Comparison of ENCODE assay signal across 10 cellular contexts in the genomic region with DNA sequence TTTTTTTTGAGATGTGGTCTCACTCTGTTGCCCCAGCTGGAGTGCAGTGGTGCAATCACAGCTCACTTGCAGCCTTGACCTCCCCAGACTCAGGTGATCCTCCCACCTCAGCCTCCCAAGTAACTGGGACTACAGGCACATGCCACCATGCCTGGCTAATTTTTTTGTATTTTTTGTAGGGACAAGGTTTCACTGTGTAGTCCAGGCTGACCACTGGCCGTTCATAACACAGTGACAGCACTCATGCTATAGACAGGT. TPM values are rescaled to one million over a fixed set of nuclear protein-coding genes. Genes with fewer than 3 reads are reported as not detected.
DNase-seq lines count a peak whose midpoint lies in the region; ATAC-seq and TF ChIP-seq lines count a peak whose summit lies in the region.
"Not testable (repeated sequence)": the region's sequence is repeated elsewhere in the genome, so short reads cannot be mapped to it uniquely, and the experiment has no call there.
"Had no signal": no experiment of that assay in that cellular context is flagged by ENCODE, and none has a peak within 500 bp of the region (broad histone marks: within the 10 kb centered on the region; RNA-seq: fewer than 3 reads in every experiment).

No MANE protein-coding gene starts in this region.

- H3K4me1 ChIP-seq in right lobe of liver; rectal smooth muscle tissue (ENCODE audit: control insufficient read depth, insufficient read depth, low read length): not testable (repeated sequence)
- peaks cover 38% of the 10 kb centered on the region for H3K4me1 ChIP-seq in thymus (ENCODE audit: control insufficient read depth, insufficient read depth, low read length)

- intact Hi-C loops in CD4-positive, alpha-beta T cell (cut with DNase I, micrococcal nuclease) = loop anchor here (5.0 to 10.0 kb wide), 2 partner anchors 64 to 126 kb away; no protein-coding TSS in a partner anchor
- intact Hi-C loops in right lobe of liver (cut with DNase I) = not testable (repeated sequence)

- peak overlapping the region; percentile 94 for H3K27ac ChIP-seq in CD4-positive, alpha-beta T cell (ENCODE audit: low read depth, low read length)
- H3K27ac ChIP-seq in right lobe of liver (peak overlapping the region; percentile 25 to 74 (median 68)), thymus (ENCODE audit: low read depth) (peak overlapping the region; percentile 98)
- not testable (repeated sequence) for H3K27ac ChIP-seq in rectal smooth muscle tissue (ENCODE audit: low read depth, low read length)

- not testable (repeated sequence) for H3K9me3 Mint-ChIP-seq in CD4-positive, alpha-beta T cell; activated CD4-positive, alpha-beta memory T cell treated with anti-CD3 and anti-CD28 coated beads, Interleukin-2, amount 10 ng/mL, durations not matched to agents 7 days and 5 days; activated naive CD8-positive, alpha-beta T cell treated with anti-CD3 and anti-CD28 coated beads for 36 hours; endothelial cell (ENCODE audit: unreplicated experiment)

- 40% methylated on average over 1 of the region's 1 CpG for WGBS in right lobe of liver (ENCODE audit: insufficient coverage, low coverage, low lambda C conversion rate, missing lambda C conversion rate)
- 85% methylated on average over 1 of the region's 1 CpG for whole genome bisulfite sequencing in thymus

- H3K27me3 ChIP-seq in CD4-positive, alpha-beta T cell (ENCODE audit: control insufficient read depth, insufficient read depth, low read length); right lobe of liver; rectal smooth muscle tissue (ENCODE audit: control insufficient read depth, insufficient read depth, low read length); thymus (ENCODE audit: control insufficient read depth, insufficient read depth): not testable (repeated sequence)

- not testable (repeated sequence) for DNase-seq in CD4-positive, alpha-beta T cell; NB4 (ENCODE audit: low read depth); activated CD4-positive, alpha-beta memory T cell treated with anti-CD3 and anti-CD28 coated beads, Interleukin-2, amount 10 ng/mL, durations not matched to agents 7 days and 5 days; activated naive CD8-positive, alpha-beta T cell treated with anti-CD3 and anti-CD28 coated beads for 36 hours; endothelial cell (ENCODE audit: low spot score); right lobe of liver

- H3K36me3 ChIP-seq in right lobe of liver; rectal smooth muscle tissue (ENCODE audit: control insufficient read depth, insufficient read depth, low read length): not testable (repeated sequence)
- H3K36me3 ChIP-seq in thymus (ENCODE audit: control insufficient read depth, insufficient read depth) = peaks cover 13% of the 10 kb centered on the region

- not testable (repeated sequence) for ATAC-seq in CD4-positive, alpha-beta T cell (ENCODE audit: poor library complexity); right lobe of liver

- peak overlapping the region; percentile 84 for H3K4me3 ChIP-seq in NB4 (ENCODE audit: low read depth, low read length)
- not testable (repeated sequence) for H3K4me3 ChIP-seq in right lobe of liver
- peak overlapping the region; percentile 33 for H3K4me3 ChIP-seq in rectal smooth muscle tissue (ENCODE audit: low read length)
- H3K4me3 ChIP-seq in thymus (ENCODE audit: low read length) = peak overlapping the region; percentile 47

- not testable (repeated sequence) for TF ChIP-seq CTCF in CD4-positive, alpha-beta T cell (IDR thresholded peaks at IDR 0.05); NB4 (IDR thresholded peaks at IDR 0.05; ENCODE audit: low read depth, low read length); endothelial cell (IDR thresholded peaks at IDR 0.05; ENCODE audit: unreplicated experiment); right lobe of liver (IDR thresholded peaks at IDR 0.05)

- H3K4me1 Mint-ChIP-seq in CD4-positive, alpha-beta T cell (ENCODE audit: low read depth) = peaks cover 58% of the 10 kb centered on the region
- H3K4me1 Mint-ChIP-seq in activated CD4-positive, alpha-beta memory T cell treated with anti-CD3 and anti-CD28 coated beads, Interleukin-2, amount 10 ng/mL, durations not matched to agents 7 days and 5 days = peaks cover 56% of the 10 kb centered on the region
- peaks cover 61% of the 10 kb centered on the region for H3K4me1 Mint-ChIP-seq in activated naive CD8-positive, alpha-beta T cell treated with anti-CD3 and anti-CD28 coated beads for 36 hours
- peaks cover 71% of the 10 kb centered on the region for H3K4me1 Mint-ChIP-seq in endothelial cell (ENCODE audit: unreplicated experiment)

- POLR2A ChIA-PET in CD4-positive, alpha-beta T cell (lab: Charles Lee) = interaction anchor here (2.2 to 14.3 kb wide), 7 partner anchors 9 to 135 kb away, joined by 5 to 738 read pairs (median 20); no protein-coding TSS in a partner anchor
- POLR2A ChIA-PET in activated CD4-positive, alpha-beta memory T cell treated with anti-CD3 and anti-CD28 coated beads, Interleukin-2, amount 10 ng/mL, durations not matched to agents 7 days and 5 days (lab: Charles Lee) = interaction anchor here (1.0 to 14.3 kb wide), 8 partner anchors 8 to 145 kb away, joined by 3 to 557 read pairs (median 14); a partner anchor contains a TSS

- not testable (repeated sequence) for H3K27me3 Mint-ChIP-seq in CD4-positive, alpha-beta T cell; activated CD4-positive, alpha-beta memory T cell treated with anti-CD3 and anti-CD28 coated beads, Interleukin-2, amount 10 ng/mL, durations not matched to agents 7 days and 5 days; activated naive CD8-positive, alpha-beta T cell treated with anti-CD3 and anti-CD28 coated beads for 36 hours; endothelial cell (ENCODE audit: unreplicated experiment)

- H3K9ac ChIP-seq in rectal smooth muscle tissue (ENCODE audit: low read length) = not testable (repeated sequence)

- CTCF ChIA-PET in CD4-positive, alpha-beta T cell (lab: Charles Lee) = interaction anchor here (0.7 to 3.0 kb wide), 2 partner anchors 14 to 36 kb away, joined by 3 to 18 read pairs; no protein-coding TSS in a partner anchor
- CTCF ChIA-PET in activated CD4-positive, alpha-beta memory T cell treated with anti-CD3 and anti-CD28 coated beads, Interleukin-2, amount 10 ng/mL, durations not matched to agents 7 days and 5 days (lab: Charles Lee) = interaction anchor here (0.5 to 11.4 kb wide), 4 partner anchors 17 to 560 kb away, joined by 3 to 189 read pairs (median 6); no protein-coding TSS in a partner anchor

- TF ChIP-seq POLR2A in NB4 (IDR thresholded peaks at IDR 0.05; ENCODE audit: extremely low read depth, insufficient read length); right lobe of liver (IDR thresholded peaks at IDR 0.05): not testable (repeated sequence)

- not testable (repeated sequence) for H3K9me3 ChIP-seq in CD4-positive, alpha-beta T cell (ENCODE audit: control insufficient read depth, low read length); right lobe of liver; thymus (ENCODE audit: control insufficient read depth)

- H3K36me3 Mint-ChIP-seq in CD4-positive, alpha-beta T cell (ENCODE audit: low read depth) = peaks cover 75% of the 10 kb centered on the region
- H3K36me3 Mint-ChIP-seq in activated CD4-positive, alpha-beta memory T cell treated with anti-CD3 and anti-CD28 coated beads, Interleukin-2, amount 10 ng/mL, durations not matched to agents 7 days and 5 days (ENCODE audit: low read depth) = peaks cover 72% of the 10 kb centered on the region
- peaks cover 61% of the 10 kb centered on the region for H3K36me3 Mint-ChIP-seq in activated naive CD8-positive, alpha-beta T cell treated with anti-CD3 and anti-CD28 coated beads for 36 hours
- peaks cover 18% of the 10 kb centered on the region for H3K36me3 Mint-ChIP-seq in endothelial cell (ENCODE audit: low read depth, unreplicated experiment)

- peak overlapping the region; percentile 97 for H3K4me3 Mint-ChIP-seq in CD4-positive, alpha-beta T cell
- H3K4me3 Mint-ChIP-seq in activated CD4-positive, alpha-beta memory T cell treated with anti-CD3 and anti-CD28 coated beads, Interleukin-2, amount 10 ng/mL, durations not matched to agents 7 days and 5 days = peak overlapping the region; percentile 89
- peak overlapping the region; percentile 98 for H3K4me3 Mint-ChIP-seq in activated naive CD8-positive, alpha-beta T cell treated with anti-CD3 and anti-CD28 coated beads for 36 hours
- H3K4me3 Mint-ChIP-seq in endothelial cell (ENCODE audit: unreplicated experiment) = peak overlapping the region; percentile 71

- peak overlapping the region; percentile 100 for H3K27ac Mint-ChIP-seq in CD4-positive, alpha-beta T cell
- H3K27ac Mint-ChIP-seq in activated CD4-positive, alpha-beta memory T cell treated with anti-CD3 and anti-CD28 coated beads, Interleukin-2, amount 10 ng/mL, durations not matched to agents 7 days and 5 days = peak overlapping the region; percentile 97
- peak overlapping the region; percentile 95 for H3K27ac Mint-ChIP-seq in activated naive CD8-positive, alpha-beta T cell treated with anti-CD3 and anti-CD28 coated beads for 36 hours
- peak overlapping the region; percentile 94 for H3K27ac Mint-ChIP-seq in endothelial cell (ENCODE audit: unreplicated experiment)

RNA-seq across cellular contexts. Expression of a gene that starts 5.4 kb away (rescaled TPM):
- 10 to 100 TPM; 62.4 to 62.7 TPM for total RNA-seq in CD4-positive, alpha-beta T cell
- 10 to 100 TPM; 86.5 to 88.7 TPM for total RNA-seq in activated CD4-positive, alpha-beta memory T cell treated with anti-CD3 and anti-CD28 coated beads, Interleukin-2, amount 10 ng/mL, durations not matched to agents 7 days and 5 days
- total RNA-seq in activated naive CD8-positive, alpha-beta T cell treated with anti-CD3 and anti-CD28 coated beads for 36 hours = 10 to 100 TPM; 36.1 to 37.4 TPM
- total RNA-seq in endothelial cell (ENCODE audit: unreplicated experiment) (73.4 TPM), right lobe of liver (1 to 10 TPM in 4 of 6 experiments, under 1 TPM in 2; 0.92 to 2.4 (median 1.6) TPM)
- polyA plus RNA-seq in thymus = 28.2 TPM

RNA-seq across cellular contexts. Expression of a gene that starts 18.6 kb away (rescaled TPM):
- total RNA-seq in CD4-positive, alpha-beta T cell = under 1 TPM in 1 of 2 experiments, not detected in 1; 0.22 TPM
- total RNA-seq in activated CD4-positive, alpha-beta memory T cell treated with anti-CD3 and anti-CD28 coated beads, Interleukin-2, amount 10 ng/mL, durations not matched to agents 7 days and 5 days = not detected
- under 1 TPM; 0.35 to 0.42 TPM for total RNA-seq in activated naive CD8-positive, alpha-beta T cell treated with anti-CD3 and anti-CD28 coated beads for 36 hours
- total RNA-seq in endothelial cell (ENCODE audit: unreplicated experiment) (4.9 TPM), right lobe of liver (under 1 TPM in 5 of 6 experiments, not detected in 1; 0.11 to 0.43 (median 0.22) TPM)
- 0.96 TPM for polyA plus RNA-seq in thymus
- total RNA-seq: A673 had no signal
- polyA plus RNA-seq: keratinocyte had no signal

Comparison
In these comparisons a context has a peak if more than half of its experiments do, and no peak if none do; other contexts are left out.
1. RNA of a gene that starts 5.4 kb away (total RNA-seq): 86.5 to 88.7 TPM in activated CD4-positive, alpha-beta memory T cell treated with anti-CD3 and anti-CD28 coated beads, Interleukin-2, amount 10 ng/mL, durations not matched to agents 7 days and 5 days, 73.4 TPM in endothelial cell (single experiment), 62.4 to 62.7 TPM in CD4-positive, alpha-beta T cell and 36.1 to 37.4 TPM in activated naive CD8-positive, alpha-beta T cell treated with anti-CD3 and anti-CD28 coated beads for 36 hours; 0.92 to 2.4 TPM in right lobe of liver; every median in the first group is over 10 times any median in the second.
2. Peak in every context shown above with its lines, with median percentiles within 50 percentile points of each other: H3K27ac Mint-ChIP-seq and H3K4me3 Mint-ChIP-seq.